Comparison of ENCODE assay signal across 23 cellular contexts in the genomic region with DNA sequence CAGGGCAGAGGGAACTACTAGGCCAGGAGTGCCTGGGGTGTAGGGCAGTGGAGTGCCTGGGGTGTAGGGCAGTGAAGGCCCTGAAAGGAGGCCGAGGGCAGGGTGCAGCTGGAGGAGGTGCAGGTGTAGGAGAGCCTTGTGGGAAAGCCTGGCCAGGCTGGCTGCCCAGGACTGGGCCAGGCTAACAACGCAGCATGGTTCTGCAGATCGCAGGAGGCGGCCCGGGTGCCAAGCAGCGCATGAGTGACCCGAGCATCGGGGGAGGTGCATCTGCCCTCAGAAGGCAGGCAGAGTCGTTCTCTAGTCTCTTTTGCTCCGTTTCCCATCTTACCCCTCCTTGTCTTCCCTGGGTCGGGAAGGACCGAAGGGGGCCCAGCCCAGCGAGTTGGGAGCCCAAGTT.
"Had no signal": no experiment of that assay in that cellular context is flagged by ENCODE, and none has a peak within 500 bp of the region (broad histone marks: within the 10 kb centered on the region; RNA-seq: fewer than 3 reads in every experiment).

No MANE protein-coding gene starts in this region.

- H3K36me3 ChIP-seq: heart left ventricle, left lung, lower lobe of right lung, ovary, right atrium auricular region, stomach, thyroid gland, transverse colon, upper lobe of left lung, vagina had no signal

- H3K4me1 ChIP-seq: left lung, lower lobe of right lung, transverse colon had no signal

- H3K4me3 ChIP-seq: heart left ventricle, left lung, lower lobe of right lung, ovary, right atrium auricular region, skin epidermis, stomach, testis, thyroid gland, transverse colon, upper lobe of left lung, vagina had no signal

- H3K9me3 ChIP-seq: heart left ventricle, left lung, lower lobe of right lung, ovary, right atrium auricular region, stomach, testis, thyroid gland, transverse colon, upper lobe of left lung, vagina had no signal

- H3K27me3 ChIP-seq: ovary, right atrium auricular region, testis, thyroid gland, upper lobe of left lung, vagina had no signal

- DNase-seq: heart left ventricle; hypothalamus; immature natural killer cell; kidney; left colon; left lung; lower lobe of right lung; mammary epithelial cell; mesendoderm; naive B cell; ovary; stimulated activated CD4-positive, alpha-beta T cell treated with anti-CD3 and anti-CD28 coated beads, Interleukin-4, amount 100 ng/mL, for 24 hours; stimulated activated naive B cell treated with anti-CD40 and anti-IgM and Interleukin-4, amounts not matched to agents 10 μg/mL and 1 μg/mL and 100 μg/mL, for 72 hours; stimulated activated naive CD8-positive, alpha-beta T cell treated with anti-CD3 and anti-CD28 coated beads, Interleukin-15, Interleukin-2, amounts not matched to agents 100 U/mL and 50 U/mL, for 24 hours; stomach; testis; thyroid gland; transverse colon had no signal

- H3K27ac ChIP-seq: heart left ventricle, left lung, lower lobe of right lung, ovary, right atrium auricular region, skin epidermis, stomach, testis, thyroid gland, transverse colon, upper lobe of left lung, vagina had no signal

- FAIRE-seq: islet of Langerhans, kidney had no signal
